13 cellular contexts compared by ENCODE assay signal in genomic region chr2:72846171-72847095, GRCh38. TPM values are rescaled to one million over a fixed set of nuclear protein-coding genes. Genes with fewer than 3 reads are reported as not detected.
DNase-seq lines count a peak whose midpoint lies in the region; ATAC-seq and TF ChIP-seq lines count a peak whose summit lies in the region.
"Had no signal": no experiment of that assay in that cellular context is flagged by ENCODE, and none has a peak within 500 bp of the region (broad histone marks: within the 10 kb centered on the region; RNA-seq: fewer than 3 reads in every experiment).

No MANE protein-coding gene starts in this region.

- CTCF ChIA-PET in MCF 10A (lab: Yijun Ruan, JAX) = interaction anchor here (1.4 to 1.9 kb wide), 3 partner anchors 13 to 18 kb away, joined by 3 read pairs; no protein-coding TSS in a partner anchor

- H3K4me3 Mint-ChIP-seq in memory B cell (no peak overlapping the region), MCF 10A (ENCODE audit: unreplicated experiment) (no peak overlapping the region)

- H3K4me1 Mint-ChIP-seq in memory B cell = no peaks in the 10 kb centered on the region
- H3K4me1 Mint-ChIP-seq in MCF 10A (ENCODE audit: insufficient read depth, unreplicated experiment) = no peaks in the 10 kb centered on the region

- peak; percentile 79 for ATAC-seq in GM19043 (IDR thresholded peaks at IDR 0.05; ENCODE audit: low read depth, unreplicated experiment)
- peak; percentile 90 for ATAC-seq in GM21825 (IDR thresholded peaks at IDR 0.05; ENCODE audit: unreplicated experiment)
- ATAC-seq in HG03280 (IDR thresholded peaks at IDR 0.05; ENCODE audit: unreplicated experiment) = peak; percentile 83
- peak; percentile 75 for ATAC-seq in memory B cell (ENCODE audit: low read depth)
- ATAC-seq: mucosa of descending colon, right cardiac atrium had no signal

- H3K36me3 Mint-ChIP-seq in memory B cell (no peaks in the 10 kb centered on the region), MCF 10A (ENCODE audit: insufficient read depth, unreplicated experiment) (no peaks in the 10 kb centered on the region)

- H3K27ac Mint-ChIP-seq in memory B cell = no peak overlapping the region
- H3K27ac Mint-ChIP-seq in MCF 10A (ENCODE audit: low read depth, unreplicated experiment) = no peak overlapping the region

- BruUV-seq in MCF 10A (replicated peaks; lab: Mats Ljungman, UMichigan) = no TSS peak

- H3K9me3 Mint-ChIP-seq in memory B cell = no peaks in the 10 kb centered on the region
- H3K9me3 Mint-ChIP-seq in MCF 10A (ENCODE audit: unreplicated experiment) = no peaks in the 10 kb centered on the region

- intact Hi-C loops in MCF 10A (cut with micrococcal nuclease) = no loop called here

- no peak for DNase-seq in memory B cell (ENCODE audit: low spot score in 2 of 2)
- no peak for DNase-seq in ureter (ENCODE audit: low spot score)
- DNase-seq in MCF 10A (ENCODE audit: unreplicated experiment) = no peak
- no peak for DNase-seq in NCI-H510A treated with DMSO at 0.1 percent for 48 hours (lab: John Stamatoyannopoulos, UW)
- DNase-seq: effector CD8-positive, alpha-beta T cell; KBM-7; mucosa of descending colon; NCI-H510A; right cardiac atrium; SW 1271 had no signal

- H3K27me3 Mint-ChIP-seq in memory B cell (peaks cover 10% of the 10 kb centered on the region), MCF 10A (ENCODE audit: insufficient read depth, unreplicated experiment) (no peaks in the 10 kb centered on the region)

- POLR2A ChIA-PET in MCF 10A (lab: Yijun Ruan, JAX) = interaction anchor here (0.7 to 1.1 kb wide), 2 partner anchors 8 to 15 kb away, joined by 3 to 4 read pairs; no protein-coding TSS in a partner anchor

- no peak for TF ChIP-seq CTCF in MCF 10A (IDR thresholded peaks at IDR 0.05; ENCODE audit: unreplicated experiment)

RNA-seq across cellular contexts. Expression of gene EXOC6B, which starts 20.6 kb away (rescaled TPM):
- total RNA-seq in ureter = 84.8 TPM
- 24.7 and 34.7 TPM in 2 replicates for total RNA-seq in MCF 10A (2022)

RNA-seq across cellular contexts. Expression of gene SPR, which starts 40.8 kb away (rescaled TPM):
- total RNA-seq in ureter (17.1 TPM), MCF 10A (2022) (12.9 and 18.1 TPM in 2 replicates)
